Comparison of ENCODE assay signal across 8 cellular contexts in the genomic region with DNA sequence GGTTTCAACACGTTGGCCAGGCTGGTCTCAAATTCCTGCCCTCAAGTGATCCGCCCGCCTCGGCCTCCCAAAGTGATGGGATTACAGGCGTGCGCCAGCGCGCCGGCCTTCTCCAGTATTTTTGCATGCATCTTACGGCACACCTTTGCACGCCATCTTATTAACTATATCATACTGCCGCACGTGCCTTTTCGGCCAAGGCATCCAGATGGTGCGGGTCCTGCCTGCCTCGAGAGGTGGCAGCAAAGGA. TPM values are rescaled to one million over a fixed set of nuclear protein-coding genes. Genes with fewer than 3 reads are reported as not detected.
DNase-seq lines count a peak whose midpoint lies in the region; ATAC-seq and TF ChIP-seq lines count a peak whose summit lies in the region.

No MANE protein-coding gene starts in this region.

- POLR2A ChIA-PET in IMR-90 (lab: Charles Lee; ENCODE audit: unreplicated experiment): no interaction called here

- in situ Hi-C loops in IMR-90 (cut with MboI; ENCODE audit: low sequenced_read_pairs): no loop called here

- no peak overlapping the region for H4K91ac ChIP-seq in IMR-90 (ENCODE audit: insufficient read depth, low read depth, low read length)

- no peak overlapping the region for H4K5ac ChIP-seq in IMR-90 (ENCODE audit: low read depth, low read length)

- peak; percentile 46 for TF ChIP-seq CTCF in IMR-90 (conservative IDR thresholded peaks at IDR 0.05; ENCODE audit: low read depth, low read length)

- no peak overlapping the region for H2BK15ac ChIP-seq in IMR-90 (ENCODE audit: low read depth, low read length)

- H3K4me1 ChIP-seq in IMR-90 (ENCODE audit: control insufficient read depth, insufficient read depth, low read length) (peaks cover 4% of the 10 kb centered on the region; the same call in 1 of the 2 replicates), thymus (ENCODE audit: control insufficient read depth, insufficient read depth, low read length) (peaks cover 8% of the 10 kb centered on the region)

- no peak for TF ChIP-seq POLR2A in IMR-90 (IDR thresholded peaks at IDR 0.05; ENCODE audit: low read depth, low read length)

- no peaks in the 10 kb centered on the region for H3K27me3 ChIP-seq in IMR-90 (ENCODE audit: control insufficient read depth, insufficient read depth, low read length)
- H3K27me3 ChIP-seq in thymus (ENCODE audit: control insufficient read depth, insufficient read depth): no peaks in the 10 kb centered on the region

- peak overlapping the region; percentile 28; the same call in 1 of the 2 replicates for H3K4ac ChIP-seq in IMR-90 (ENCODE audit: low read depth, low read length)

- CTCF ChIA-PET in IMR-90 (lab: Yijun Ruan, JAX): no interaction called here

- H3K9me3 Mint-ChIP-seq in activated naive CD4-positive, alpha-beta T cell treated with anti-CD3 and anti-CD28 coated beads, Interleukin-2, amount 50 U/mL, for 72 hours: peaks cover 0 to 5% of the 10 kb centered on the region in 2 donors

- intact Hi-C loops in IMR-90 (cut with micrococcal nuclease): loop anchor here (10.0 kb wide), 1 partner anchor 174 kb away; no protein-coding TSS in a partner anchor

- TF ChIP-seq RAD21 in IMR-90 (IDR thresholded peaks at IDR 0.05; ENCODE audit: low read length): no peak

- H3K14ac ChIP-seq in IMR-90 (replicated peaks; ENCODE audit: low read depth, low read length): no peak overlapping the region; the same call in 1 of the 2 replicates

- H3K56ac ChIP-seq in IMR-90 (ENCODE audit: extremely low read depth, insufficient read depth, low read length): no peak overlapping the region

- no TSS peak for BruUV-seq in IMR-90 (replicated peaks; lab: Mats Ljungman, UMichigan)

- H3K36me3 Mint-ChIP-seq in activated naive CD4-positive, alpha-beta T cell treated with anti-CD3 and anti-CD28 coated beads, Interleukin-2, amount 50 U/mL, for 72 hours: peaks cover 7 to 12% of the 10 kb centered on the region in 2 donors

- H3K4me2 ChIP-seq in IMR-90 (ENCODE audit: low read depth, low read length): peak overlapping the region; percentile 40

- H2BK120ac ChIP-seq in IMR-90 (ENCODE audit: low read depth, low read length): no peak overlapping the region

- peak overlapping the region; percentile 98 for H2AK9ac ChIP-seq in IMR-90 (replicated peaks; ENCODE audit: low read depth, low read length, poor library complexity)

- 0% methylated on average over 2 of the region's 16 CpGs; no CpG with 5 or more reads in 1 of the 2 experiments for WGBS in IMR-90 (ENCODE audit: extremely low coverage in 2 of 2, insufficient read length in 1 of 2), 2 experiments
- 2% methylated on average over 16 of the region's 16 CpGs for WGBS in thymus

- DNase-seq in DMS79 treated with DMSO at 0.1 percent for 48 hours (lab: John Stamatoyannopoulos, UW) (peak; percentile 77), IMR-90 (peak; percentile 73), inferior parietal cortex (ENCODE audit: extremely low spot score) (peak; percentile 40), HK-2 (ENCODE audit: unreplicated experiment) (no peak)
- no peak for DNase-seq in activated naive CD4-positive, alpha-beta T cell treated with anti-CD3 and anti-CD28 coated beads, Interleukin-2, amount 50 U/mL, for 72 hours (ENCODE audit: low spot score in 2 of 2)

- H3K79me1 ChIP-seq in IMR-90 (ENCODE audit: low read depth in 1 of 2, low read length in 2 of 2): peaks cover 9 to 27% of the 10 kb centered on the region in 2 experiments; a peak in 3 of 4 replicates

- H3K36me3 ChIP-seq in IMR-90 (ENCODE audit: control insufficient read depth, insufficient read depth, low read length): peaks cover 9% of the 10 kb centered on the region
- peaks cover 15% of the 10 kb centered on the region for H3K36me3 ChIP-seq in thymus (ENCODE audit: control insufficient read depth, insufficient read depth)

- no peak overlapping the region for H3K18ac ChIP-seq in IMR-90 (ENCODE audit: low read depth, low read length)

- ATAC-seq in IMR-90 (ENCODE audit: low read depth) (no peak), GM18519 (IDR thresholded peaks at IDR 0.05; ENCODE audit: low FRiP score, unreplicated experiment) (no peak), HG03097 (IDR thresholded peaks at IDR 0.05; ENCODE audit: low FRiP score, unreplicated experiment) (no peak)
- ATAC-seq in activated naive CD4-positive, alpha-beta T cell treated with anti-CD3 and anti-CD28 coated beads, Interleukin-2, amount 50 U/mL, for 72 hours: no peak

- peak overlapping the region; percentile 6; the same call in 1 of the 2 replicates for H3K9ac ChIP-seq in IMR-90 (ENCODE audit: low read depth, low read length)

- H4K20me1 ChIP-seq in IMR-90 (ENCODE audit: insufficient read depth, low read length): peaks cover 16% of the 10 kb centered on the region

- peak overlapping the region; percentile 82 for H3K27ac ChIP-seq in IMR-90 (ENCODE audit: insufficient read depth, low read length)
- peak overlapping the region; percentile 93 for H3K27ac ChIP-seq in thymus (ENCODE audit: low read depth)

- H2BK20ac ChIP-seq in IMR-90 (ENCODE audit: low read depth, low read length): no peak overlapping the region

- H3K9me3 ChIP-seq in IMR-90 (ENCODE audit: control insufficient read depth, insufficient read depth, low read length) (peaks cover 2% of the 10 kb centered on the region; the same call in 1 of the 2 replicates), thymus (ENCODE audit: control insufficient read depth) (peaks cover 4% of the 10 kb centered on the region)

- peak overlapping the region; percentile 93 for H2AFZ ChIP-seq in IMR-90 (replicated peaks; ENCODE audit: low read length, poor library complexity)

- H3K23ac ChIP-seq in IMR-90 (ENCODE audit: low read depth, low read length): no peak overlapping the region

- H3K4me3 ChIP-seq in IMR-90 (ENCODE audit: insufficient read depth, low read depth, low read length): peak overlapping the region; percentile 74
- peak overlapping the region; percentile 98 for H3K4me3 ChIP-seq in thymus (ENCODE audit: low read length)

- peak overlapping the region; percentile 60 to 82; a peak in 2 of 4 replicates for H4K8ac ChIP-seq in IMR-90 (ENCODE audit: low read depth in 2 of 2, low read length in 2 of 2)

- H3K9me1 ChIP-seq in IMR-90 (ENCODE audit: insufficient read depth, low read length): peaks cover 7% of the 10 kb centered on the region; the same call in 1 of the 2 replicates

- peak overlapping the region; percentile 92 to 94 for H3K27ac Mint-ChIP-seq in activated naive CD4-positive, alpha-beta T cell treated with anti-CD3 and anti-CD28 coated beads, Interleukin-2, amount 50 U/mL, for 72 hours

- dilution Hi-C loops in IMR-90 (cut with HindIII; ENCODE audit: low sequenced_read_pairs, unreplicated experiment): no loop called here

- 0 out of 2 replicates have a peak overlapping the region, but pooled peaks have one; percentile 12 for H2AK5ac ChIP-seq in IMR-90 (ENCODE audit: low read depth, low read length)

- H2BK5ac ChIP-seq in IMR-90 (ENCODE audit: low read depth, low read length, poor library complexity, severe bottlenecking): no peak overlapping the region

TF ChIP-seq in IMR-90, 13 proteins besides CTCF, POLR2A, EP300 and RAD21:
- TF ChIP-seq, protein P1, sequence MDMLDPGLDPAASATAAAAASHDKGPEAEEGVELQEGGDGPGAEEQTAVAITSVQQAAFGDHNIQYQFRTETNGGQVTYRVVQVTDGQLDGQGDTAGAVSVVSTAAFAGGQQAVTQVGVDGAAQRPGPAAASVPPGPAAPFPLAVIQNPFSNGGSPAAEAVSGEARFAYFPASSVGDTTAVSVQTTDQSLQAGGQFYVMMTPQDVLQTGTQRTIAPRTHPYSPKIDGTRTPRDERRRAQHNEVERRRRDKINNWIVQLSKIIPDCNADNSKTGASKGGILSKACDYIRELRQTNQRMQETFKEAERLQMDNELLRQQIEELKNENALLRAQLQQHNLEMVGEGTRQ (IDR thresholded peaks at IDR 0.05; ENCODE audit: low read depth, low read length): peak; percentile 69
- TF ChIP-seq BHLHE40 (IDR thresholded peaks at IDR 0.05; ENCODE audit: low read depth, low read length): peak; percentile 95
- TF ChIP-seq NFE2L2 (IDR thresholded peaks at IDR 0.05; ENCODE audit: low read depth, low read length): no peak
- TF ChIP-seq FOS (IDR thresholded peaks at IDR 0.05; ENCODE audit: low read depth, low read length): no peak

RNA-seq across cellular contexts. Expression of a gene that starts 0.8 kb away (rescaled TPM):
- total RNA-seq in IMR-90 (2012; rRNA removed): 16.7 and 38.9 TPM in 2 replicates
- polyA plus RNA-seq in IMR-90 (2012; rRNA removed) (36.1 and 36.5 TPM in 2 replicates), thymus (47.3 TPM)
- polyA plus RNA-seq in IMR-90 (2012; cell fraction: cytosol; rRNA removed): 28.4 and 31.1 TPM in 2 replicates
- 107 and 146 TPM in 2 replicates for polyA plus RNA-seq in IMR-90 (2012; cell fraction: nucleus; rRNA removed; ENCODE audit: low replicate concordance)
- 10 to 100 TPM; 36.9 to 41.6 TPM for total RNA-seq in activated naive CD4-positive, alpha-beta T cell treated with anti-CD3 and anti-CD28 coated beads, Interleukin-2, amount 50 U/mL, for 72 hours

RNA-seq across cellular contexts. Expression of a gene that starts 14.5 kb away (rescaled TPM):
- 31.7 and 32.8 TPM in 2 replicates for total RNA-seq in IMR-90 (2012; rRNA removed)
- 50.1 and 50.5 TPM in 2 replicates for polyA plus RNA-seq in IMR-90 (2012; rRNA removed)
- polyA plus RNA-seq in IMR-90 (2012; cell fraction: cytosol; rRNA removed): 40.6 and 60.0 TPM in 2 replicates
- polyA plus RNA-seq in IMR-90 (2012; cell fraction: nucleus; rRNA removed; ENCODE audit: low replicate concordance): 20.9 and 27.0 TPM in 2 replicates
- 10 to 100 TPM; 85.5 to 92.9 TPM for total RNA-seq in activated naive CD4-positive, alpha-beta T cell treated with anti-CD3 and anti-CD28 coated beads, Interleukin-2, amount 50 U/mL, for 72 hours
- 20.3 TPM for polyA plus RNA-seq in thymus

RNA-seq across cellular contexts. Expression of a gene that starts 33.4 kb away (rescaled TPM):
- 6.3 and 8.3 TPM in 2 replicates for total RNA-seq in IMR-90 (2012; rRNA removed)
- polyA plus RNA-seq in IMR-90 (2012; rRNA removed) (22.1 and 23.0 TPM in 2 replicates), thymus (51.0 TPM)
- polyA plus RNA-seq in IMR-90 (2012; cell fraction: cytosol; rRNA removed): 18.3 and 27.2 TPM in 2 replicates
- 193 and 430 TPM in 2 replicates for polyA plus RNA-seq in IMR-90 (2012; cell fraction: nucleus; rRNA removed; ENCODE audit: low replicate concordance)
- 10 to 100 TPM; 22.1 to 38.2 TPM for total RNA-seq in activated naive CD4-positive, alpha-beta T cell treated with anti-CD3 and anti-CD28 coated beads, Interleukin-2, amount 50 U/mL, for 72 hours

Comparison
In these comparisons a context has a peak if more than half of its experiments do, and no peak if none do; other contexts are left out.
1. DNase-seq: peak in DMS79 treated with DMSO at 0.1 percent for 48 hours (single experiment), IMR-90 (single experiment) and inferior parietal cortex (single experiment); none in activated naive CD4-positive, alpha-beta T cell treated with anti-CD3 and anti-CD28 coated beads, Interleukin-2, amount 50 U/mL, for 72 hours (0 of 2) and HK-2 (single experiment).